ENCODE assay signal across 26 cellular contexts in the genomic region with DNA sequence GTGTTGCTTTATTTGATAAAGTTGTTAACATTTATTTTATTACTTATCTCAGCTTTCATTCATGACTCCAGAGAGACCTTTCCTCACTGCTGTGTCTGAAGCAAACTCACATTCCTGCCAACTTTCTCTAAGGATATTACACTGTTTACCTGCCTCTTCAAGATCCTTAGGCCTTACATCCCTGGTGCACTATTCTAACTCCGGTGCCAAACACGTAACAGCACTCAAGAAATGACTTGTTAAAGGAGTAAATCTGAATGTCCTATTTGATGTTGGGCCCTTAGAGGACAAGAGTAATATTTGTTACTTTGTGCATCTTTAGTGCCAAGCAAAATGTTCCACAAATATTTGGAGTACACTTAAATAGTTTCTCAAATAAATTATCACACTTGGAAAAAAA.
"Had no signal": no experiment of that assay in that cellular context is flagged by ENCODE, and none has a peak within 500 bp of the region (broad histone marks: within the 10 kb centered on the region; RNA-seq: fewer than 3 reads in every experiment).

No MANE protein-coding gene starts in this region.

- H3K36me3 ChIP-seq: colonic mucosa, esophagus squamous epithelium, gastroesophageal sphincter, heart left ventricle had no signal

- H3K9me3 ChIP-seq: colonic mucosa, esophagus squamous epithelium, gastroesophageal sphincter, heart left ventricle, mucosa of descending colon had no signal

- H3K27ac ChIP-seq: colonic mucosa, epithelial cell of prostate, esophagus squamous epithelium, gastroesophageal sphincter, heart left ventricle, hepatocyte had no signal

- DNase-seq: colonic mucosa; cortex of kidney; effector CD8-positive, alpha-beta T cell; effector memory CD8-positive, alpha-beta T cell; endodermal cell; erythroblast; esophagus squamous epithelium; foreskin fibroblast; foreskin melanocyte; heart left ventricle; hypothalamus; immature natural killer cell; islet precursor cell; kidney; kidney glomerular epithelial cell; left colon; left ventricle myocardium superior; mesenchymal stem cell; mucosa of descending colon; naive B cell; naive thymus-derived CD8-positive, alpha-beta T cell had no signal

- H3K27me3 ChIP-seq: colonic mucosa, esophagus squamous epithelium, gastroesophageal sphincter, heart left ventricle, hepatocyte had no signal

- ATAC-seq: effector memory CD8-positive, alpha-beta T cell; esophagus mucosa; gastroesophageal sphincter; heart left ventricle; left colon; left lobe of liver; left ventricle myocardium superior; mucosa of descending colon; naive thymus-derived CD8-positive, alpha-beta T cell had no signal

- H3K4me3 ChIP-seq: colonic mucosa, esophagus squamous epithelium, gastroesophageal sphincter, heart left ventricle, hepatocyte, mucosa of descending colon had no signal

- H3K4me1 ChIP-seq: colonic mucosa, esophagus squamous epithelium, gastroesophageal sphincter, heart left ventricle had no signal
